Comparison of ENCODE assay signal across 25 cellular contexts in the genomic region with DNA sequence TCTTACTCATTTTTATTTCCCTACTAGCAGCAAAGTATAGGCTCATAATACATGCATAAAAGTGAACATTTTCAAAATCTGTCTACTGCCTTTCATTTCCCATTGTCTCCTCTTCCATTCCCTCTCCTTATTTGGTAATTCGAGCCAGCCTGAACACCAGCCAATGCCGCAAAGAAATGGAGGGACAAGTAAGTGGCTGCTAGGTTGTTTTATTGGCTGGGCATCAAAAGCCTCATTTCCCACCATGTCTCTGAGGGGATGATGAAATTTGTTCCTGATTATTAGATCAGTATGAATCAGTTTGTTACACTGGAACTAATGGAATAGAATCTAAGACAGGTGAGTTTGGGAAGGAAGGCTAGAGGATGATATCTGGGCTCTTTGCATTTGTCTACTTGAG.
"Had no signal": no experiment of that assay in that cellular context is flagged by ENCODE, and none has a peak within 500 bp of the region (broad histone marks: within the 10 kb centered on the region; RNA-seq: fewer than 3 reads in every experiment).

No MANE protein-coding gene starts in this region.

- DNase-seq: activated CD4-positive, alpha-beta T cell treated with anti-CD3 and anti-CD28 coated beads for 36 hours; activated CD4-positive, alpha-beta T cell treated with anti-CD3 and anti-CD28 coated beads, Interleukin-2, amount 50 U/mL, for 4 hours; activated CD8-positive, alpha-beta memory T cell treated with anti-CD3 and anti-CD28 coated beads for 24 hours; activated CD8-positive, alpha-beta memory T cell treated with anti-CD3 and anti-CD28 coated beads, Interleukin-2, amount 50 U/mL, for 48 hours; activated naive CD4-positive, alpha-beta T cell; activated T-cell treated with anti-CD3 and anti-CD28 coated beads, Interleukin-2, amount 50 U/mL, for 4 hours; adrenal gland; central memory CD4-positive, alpha-beta T cell; dermis blood vessel endothelial cell; effector CD8-positive, alpha-beta T cell; foreskin keratinocyte; left ventricle myocardium inferior; naive thymus-derived CD4-positive, alpha-beta T cell; pancreas; psoas muscle; stimulated activated CD4-positive, alpha-beta T cell treated with anti-CD3 and anti-CD28 coated beads, Interleukin-4, amount 100 ng/mL, for 24 hours; stimulated activated naive CD4-positive, alpha-beta T cell treated with Interleukin-2 at 50 U/mL for 16 hours had no signal

- H3K9me3 ChIP-seq: adrenal gland, ascending aorta, left ventricle myocardium inferior, pancreas, psoas muscle, right atrium auricular region, thoracic aorta, vagina had no signal

- H3K9me3 Mint-ChIP-seq: activated T-cell treated with anti-CD3 and anti-CD28 coated beads, Interleukin-2, amount 50 U/mL, for 4 hours; activated T-helper 2 cell treated with anti-CD3 and anti-CD28 coated beads, Interferon-gamma antibody, Interleukin-2, Interleukin-4, amounts not matched to agents 10 μg/mL and 5 μg/mL and 100 μg/mL, durations not matched to agents 14 hours and 24 hours and 36 hours; WTC11 had no signal

- H3K27ac Mint-ChIP-seq: activated CD4-positive, alpha-beta T cell treated with anti-CD3 and anti-CD28 coated beads for 36 hours; activated naive CD8-positive, alpha-beta T cell; activated T-helper 2 cell treated with anti-CD3 and anti-CD28 coated beads, Interferon-gamma antibody, Interleukin-2, Interleukin-4, amounts not matched to agents 10 μg/mL and 5 μg/mL and 100 μg/mL, durations not matched to agents 14 hours and 24 hours and 36 hours; naive thymus-derived CD4-positive, alpha-beta T cell; type B pancreatic cell; WTC11 had no signal

- H3K27me3 ChIP-seq: adrenal gland, ascending aorta, foreskin keratinocyte, pancreas, right atrium auricular region, vagina had no signal

- H3K36me3 Mint-ChIP-seq: activated naive CD8-positive, alpha-beta T cell; naive thymus-derived CD4-positive, alpha-beta T cell had no signal

- H3K36me3 ChIP-seq: adrenal gland, ascending aorta, left ventricle myocardium inferior, pancreas, right atrium auricular region, thoracic aorta, vagina had no signal

- H3K4me1 Mint-ChIP-seq: activated CD4-positive, alpha-beta T cell treated with anti-CD3 and anti-CD28 coated beads for 36 hours; naive thymus-derived CD4-positive, alpha-beta T cell had no signal

- H3K27ac ChIP-seq: adrenal gland, ascending aorta, foreskin keratinocyte, left ventricle myocardium inferior, pancreas, psoas muscle, right atrium auricular region, thoracic aorta, vagina had no signal

- H3K4me1 ChIP-seq: adrenal gland, ascending aorta, foreskin keratinocyte, left ventricle myocardium inferior, pancreas, vagina had no signal

- H3K4me3 Mint-ChIP-seq: activated CD4-positive, alpha-beta T cell treated with anti-CD3 and anti-CD28 coated beads for 36 hours; activated naive CD8-positive, alpha-beta T cell; activated T-cell treated with anti-CD3 and anti-CD28 coated beads, Interleukin-2, amount 50 U/mL, for 4 hours; naive thymus-derived CD4-positive, alpha-beta T cell; type B pancreatic cell; WTC11 had no signal

- H3K4me3 ChIP-seq: adrenal gland, ascending aorta, left ventricle myocardium inferior, pancreas, psoas muscle, right atrium auricular region, thoracic aorta, vagina had no signal
